Comparison of ENCODE assay signal across 8 cellular contexts in the genomic region with DNA sequence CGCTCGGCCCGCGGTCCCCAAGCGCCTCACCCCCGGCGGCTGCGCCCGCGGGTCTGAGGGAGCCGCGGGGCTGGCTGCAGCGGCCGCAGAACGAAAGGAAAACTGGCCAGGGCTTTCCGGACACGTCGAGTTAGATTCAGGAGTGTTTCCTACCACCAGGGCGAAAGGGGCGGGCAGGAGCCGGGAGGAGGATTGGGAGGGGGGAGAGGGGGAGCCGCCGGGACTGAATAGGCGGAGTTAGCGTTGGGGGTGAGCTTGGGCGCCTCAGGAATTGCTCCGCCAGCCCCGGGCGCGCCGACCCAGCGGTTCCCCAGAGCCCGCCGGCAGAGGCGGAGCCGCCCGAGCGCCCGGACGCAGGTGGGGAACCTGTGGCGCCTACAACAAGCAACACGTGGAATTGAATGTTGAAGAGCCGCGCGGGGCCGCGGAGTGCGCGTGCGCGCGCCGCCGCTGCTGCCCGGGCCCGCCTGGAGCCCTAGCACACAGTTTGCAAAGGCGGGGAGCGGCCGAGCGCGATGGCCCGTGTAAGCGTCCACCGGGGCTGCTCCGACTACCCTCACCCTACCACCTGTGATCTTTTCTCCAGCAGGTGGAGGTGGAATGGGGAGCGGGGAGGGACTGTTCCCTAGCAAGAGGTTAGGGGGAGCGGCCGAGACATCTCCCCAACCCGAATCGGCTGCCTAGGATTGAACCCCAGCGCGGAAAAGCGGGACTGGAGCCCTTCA. TPM values are rescaled to one million over a fixed set of nuclear protein-coding genes. Genes with fewer than 3 reads are reported as not detected.
DNase-seq lines count a peak whose midpoint lies in the region; ATAC-seq and TF ChIP-seq lines count a peak whose summit lies in the region.

A gene (minus strand): TSS at position 104 of the 725 bp plus-strand sequence. CDS start 123 bp downstream, outside the sequence.

- intact Hi-C loops in activated B cell treated with CpG ODN at 0.5 μM for 24 hours (cut with micrococcal nuclease) (no loop called here), upper lobe of right lung (cut with DNase I) (no loop called here)

- no peak for TF ChIP-seq POLR2A in GM18505 (IDR thresholded peaks at IDR 0.05; ENCODE audit: borderline replicate concordance, extremely low read depth, insufficient read depth, insufficient read length)

- ATAC-seq in GM18505 (IDR thresholded peaks at IDR 0.05; ENCODE audit: unreplicated experiment) (peak; percentile 74), HG02852 (IDR thresholded peaks at IDR 0.05; ENCODE audit: unreplicated experiment) (peak; percentile 72), activated B cell treated with CpG ODN at 0.5 μM for 24 hours (ENCODE audit: low read depth) (no peak), upper lobe of right lung (peak; percentile 95)

- H3K4me1 ChIP-seq in mucosa of stomach (ENCODE audit: control insufficient read depth, insufficient read depth, low read length): peaks cover 34% of the 10 kb centered on the region
- peaks cover 6% of the 10 kb centered on the region for H3K4me1 ChIP-seq in upper lobe of right lung

- peak within 1 kb of the TSS; percentile 86 for H3K9ac ChIP-seq in mucosa of stomach (ENCODE audit: low read length)

- H3K9me3 ChIP-seq in mucosa of stomach (ENCODE audit: control insufficient read depth, low read length) (no peaks in the 10 kb centered on the region), upper lobe of right lung (no peaks in the 10 kb centered on the region)

- H3K36me3 Mint-ChIP-seq in activated B cell treated with CpG ODN at 0.5 μM for 24 hours (ENCODE audit: low read depth): no peaks in the 10 kb centered on the region

- H3K27ac ChIP-seq in 22Rv1 (peak within 1 kb of the TSS; percentile 83), upper lobe of right lung (peak within 1 kb of the TSS; percentile 90)

- TF ChIP-seq CTCF in 22Rv1 (IDR thresholded peaks at IDR 0.05) (no peak), activated B cell treated with CpG ODN at 0.5 μM for 24 hours (IDR thresholded peaks at IDR 0.05) (no peak), fibroblast of mammary gland (conservative IDR thresholded peaks at IDR 0.05; ENCODE audit: control insufficient read depth, insufficient read depth, low read depth, low read length) (peak; percentile 18), upper lobe of right lung (IDR thresholded peaks at IDR 0.05) (peak; percentile 21)

- no peak within 1 kb of the TSS for H3K27ac Mint-ChIP-seq in activated B cell treated with CpG ODN at 0.5 μM for 24 hours

- H3K9me3 Mint-ChIP-seq in activated B cell treated with CpG ODN at 0.5 μM for 24 hours: no peaks in the 10 kb centered on the region

- H3K27me3 Mint-ChIP-seq in activated B cell treated with CpG ODN at 0.5 μM for 24 hours: peaks cover 48% of the 10 kb centered on the region

- DNase-seq in NCI-H1694 treated with DMSO at 0.1 percent for 48 hours (lab: John Stamatoyannopoulos, UW): peak; percentile 51
- DNase-seq in activated B cell treated with CpG ODN at 0.5 μM for 24 hours: no peak
- peak; percentile 77 for DNase-seq in fibroblast of mammary gland (ENCODE audit: low read depth)
- DNase-seq in upper lobe of right lung: peak; percentile 95

- POLR2A ChIA-PET in activated B cell treated with CpG ODN at 0.5 μM for 24 hours (lab: Charles Lee): no interaction called here

- H3K4me3 Mint-ChIP-seq in activated B cell treated with CpG ODN at 0.5 μM for 24 hours: peak within 1 kb of the TSS; percentile 57

- CTCF ChIA-PET in activated B cell treated with CpG ODN at 0.5 μM for 24 hours (lab: Charles Lee): no interaction called here

- peak within 1 kb of the TSS; percentile 72 for H3K4me3 ChIP-seq in fibroblast of mammary gland (ENCODE audit: control insufficient read depth, low read depth, low read length)
- peak within 1 kb of the TSS; percentile 74 for H3K4me3 ChIP-seq in mucosa of stomach (ENCODE audit: low read length)
- H3K4me3 ChIP-seq in upper lobe of right lung: peak within 1 kb of the TSS; percentile 73

- H3K27me3 ChIP-seq in mucosa of stomach (ENCODE audit: control insufficient read depth, insufficient read depth, low read length) (no peaks in the 10 kb centered on the region), upper lobe of right lung (no peaks in the 10 kb centered on the region)

- H3K36me3 ChIP-seq in mucosa of stomach (ENCODE audit: control insufficient read depth, insufficient read depth, low read length) (no peaks in the 10 kb centered on the region), upper lobe of right lung (no peaks in the 10 kb centered on the region)

- H3K4me1 Mint-ChIP-seq in activated B cell treated with CpG ODN at 0.5 μM for 24 hours: peaks cover 12% of the 10 kb centered on the region

RNA-seq across cellular contexts. Expression of the gene that starts here (rescaled TPM):
- not detected in 2 replicates for total RNA-seq in activated B cell treated with CpG ODN at 0.5 μM for 24 hours
- 46.1 TPM for total RNA-seq in upper lobe of right lung

Comparison
In these comparisons a context has a peak if more than half of its experiments do, and no peak if none do; other contexts are left out.
1. RNA of the gene that starts here (total RNA-seq): 46.1 TPM in upper lobe of right lung (single experiment); not detected in activated B cell treated with CpG ODN at 0.5 μM for 24 hours; every median in the first group is over 10 times any median in the second.
2. CTCF ChIP-seq: peak in fibroblast of mammary gland (single experiment) and upper lobe of right lung (single experiment); none in 22Rv1 (single experiment) and activated B cell treated with CpG ODN at 0.5 μM for 24 hours (single experiment).
3. Peak in every context shown above with its lines, with median percentiles within 50 percentile points of each other: H3K4me3 ChIP-seq.